8 cellular contexts compared by ENCODE assay signal in the genomic region with DNA sequence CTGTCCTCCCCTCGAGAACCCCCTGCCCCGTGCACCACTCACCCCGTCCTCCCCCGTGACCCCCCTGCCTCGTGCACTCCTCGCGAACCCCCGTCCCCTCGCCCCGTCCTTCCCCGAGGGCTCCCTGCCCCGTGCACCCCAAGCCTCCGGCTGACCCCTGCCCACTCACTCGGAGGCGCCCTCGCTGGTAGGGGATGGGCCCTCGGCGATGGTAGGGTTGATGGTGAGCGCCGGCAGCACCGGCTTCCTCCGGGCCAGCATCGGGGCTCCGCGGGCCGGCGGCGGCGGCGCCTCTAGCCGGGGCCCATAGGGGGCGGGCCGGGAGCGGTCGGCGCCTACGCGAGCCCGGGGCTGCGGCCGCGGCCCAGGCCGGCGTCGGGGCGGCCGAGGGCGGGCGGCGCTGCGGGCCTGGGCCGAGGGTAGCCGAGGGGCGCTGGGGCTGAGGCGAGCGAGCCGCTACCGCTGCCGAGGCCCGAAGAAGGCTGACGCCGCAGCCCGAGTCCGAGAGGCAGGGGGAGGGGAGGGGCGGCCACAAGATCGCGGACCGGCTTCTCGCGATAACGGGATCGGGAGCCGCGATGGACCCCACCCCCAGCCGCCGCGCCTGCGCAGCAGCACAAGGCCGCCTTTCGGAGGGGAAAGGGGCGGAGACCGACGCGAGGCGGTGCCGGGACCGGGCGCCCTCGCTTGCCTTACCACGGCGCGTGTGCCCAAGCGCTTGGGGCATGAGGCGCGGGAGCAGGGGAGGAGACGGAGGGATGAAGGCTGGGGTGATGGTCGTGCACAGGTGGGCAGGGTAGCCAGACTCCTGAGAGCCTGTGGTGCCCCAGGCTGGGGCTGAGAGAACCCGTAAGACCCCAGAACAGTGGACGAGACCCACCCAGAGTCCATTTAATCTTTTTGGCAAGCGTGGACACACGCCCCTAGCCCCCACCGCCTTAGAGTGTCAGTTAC. TPM values are rescaled to one million over a fixed set of nuclear protein-coding genes. Genes with fewer than 3 reads are reported as not detected.
DNase-seq lines count a peak whose midpoint lies in the region; ATAC-seq and TF ChIP-seq lines count a peak whose summit lies in the region.

TSS of gene MAP2K2 (minus strand) at position 508 of the 954 bp plus-strand sequence. CDS start at position 261, 247 bp downstream.

- H3K27me3 Mint-ChIP-seq in T-cell = no peaks in the 10 kb centered on the region

- peak; percentile 72 for ATAC-seq in HG02610 (IDR thresholded peaks at IDR 0.05; ENCODE audit: unreplicated experiment)
- peak; percentile 96 to 97 (median 96) for ATAC-seq in T-cell (replicated peaks in 1 of 4)

- H3K27ac Mint-ChIP-seq in T-cell = peak within 1 kb of the TSS; percentile 90

- no peak for TF ChIP-seq EP300 in transverse colon (IDR thresholded peaks at IDR 0.05; ENCODE audit: low read depth)

- H3K27me3 ChIP-seq in transverse colon = no peaks in the 10 kb centered on the region

- TF ChIP-seq POLR2A in transverse colon (IDR thresholded peaks at IDR 0.05) = peak; percentile 74

- H3K9me3 Mint-ChIP-seq in T-cell = no peaks in the 10 kb centered on the region

- CTCF ChIA-PET in T-cell (lab: Charles Lee) = no interaction called here

- POLR2A ChIA-PET in T-cell (lab: Charles Lee) = no interaction called here

- H3K4me3 ChIP-seq in GM08714 (ENCODE audit: low read length) (peak within 1 kb of the TSS; percentile 80), transverse colon (peak within 1 kb of the TSS; percentile 71 to 94 (median 84))

- H3K4me1 ChIP-seq in transverse colon = peaks cover 18 to 35% (median 29%) of the 10 kb centered on the region in 4 donors

- peak within 1 kb of the TSS; percentile 85 to 99 (median 93) for H3K4me3 Mint-ChIP-seq in T-cell

- intact Hi-C loops in cardiac septum (cut with DNase I) (loop anchor here (2.0 to 5.0 kb wide), 2 partner anchors 57 to 117 kb away; partner anchors contain the start of genes PIAS4 and ZBTB7A), transverse colon (cut with DNase I; ENCODE audit: low total_unique reads) (no loop called here)

- in situ Hi-C loops in transverse colon (cut with MboI; ENCODE audit: low pct_ligation_motif_present in 1 of 4, low pct_unique_long_range_greater_than_20kb in 1 of 4, low sequenced_read_pairs in 3 of 4) = no loop called here

- peaks cover 20 to 33% (median 29%) of the 10 kb centered on the region in 3 donors for H3K4me1 Mint-ChIP-seq in T-cell

- DNase-seq in NCI-H1436 (lab: John Stamatoyannopoulos, UW) = peak; percentile 92
- DNase-seq in T-cell = peak; percentile 85 to 97 (median 94)
- peak; percentile 98 for DNase-seq in cardiac septum (ENCODE audit: low spot score)
- peak; percentile 86 for DNase-seq in pons (ENCODE audit: low spot score)
- DNase-seq in transverse colon = peak; percentile 96

- no peaks in the 10 kb centered on the region for H3K36me3 Mint-ChIP-seq in T-cell

- no peaks in the 10 kb centered on the region for H3K36me3 ChIP-seq in transverse colon

- peak in 3 of 5 experiments; percentile 8 to 25 (median 20) for TF ChIP-seq CTCF in transverse colon (IDR thresholded peaks at IDR 0.05)

- 1 to 2% (median 1%) methylated on average over 71 to 102 of the region's 102 CpGs for WGBS in adipose tissue, 3 donors
- WGBS in transverse colon (ENCODE audit: low coverage in 1 of 2), 2 donors = 0 to 1% methylated on average over 2 to 48 of the region's 102 CpGs

- H3K27ac ChIP-seq in adipose tissue (ENCODE audit: low read depth, low read length) = no peak within 1 kb of the TSS
- H3K27ac ChIP-seq in transverse colon = peak within 1 kb of the TSS; percentile 72 to 92 (median 84)

- H3K9me3 ChIP-seq in transverse colon = no peaks in the 10 kb centered on the region

RNA-seq across cellular contexts. Expression of gene MAP2K2, which starts in this region (rescaled TPM):
- total RNA-seq in T-cell (100 to 1,000 TPM; 101 to 152 (median 141) TPM), cardiac septum (107 TPM), transverse colon (100 to 1,000 TPM; 136 to 199 (median 195) TPM)
- polyA plus RNA-seq in adipose tissue = 100 to 1,000 TPM in 2 of 3 donors, 10 to 100 TPM in 1; 79.8 to 125 (median 104) TPM
